In the genomic region with DNA sequence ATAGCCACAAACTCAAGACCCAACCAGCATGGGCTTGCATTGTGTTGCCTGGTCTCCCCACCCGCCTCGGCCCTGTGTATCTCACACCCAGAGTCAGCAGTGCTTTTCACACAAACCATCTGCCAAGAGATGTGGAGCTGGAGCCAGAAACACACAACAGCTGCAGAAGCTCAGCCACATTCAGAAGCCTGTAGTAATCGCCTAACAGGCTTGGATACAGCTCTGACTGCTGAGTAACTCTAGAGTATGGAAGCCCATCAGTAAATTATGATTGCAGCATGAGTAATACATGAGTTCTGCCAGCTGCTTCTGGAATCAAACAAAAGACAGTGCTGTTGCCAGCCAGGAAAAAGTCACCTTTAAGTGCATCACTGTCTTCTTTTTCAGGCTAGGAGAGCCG, we compare ENCODE assay signal across 9 cellular contexts. TPM values are rescaled to one million over a fixed set of nuclear protein-coding genes. Genes with fewer than 3 reads are reported as not detected.
A peak's percentile ranks its signal among the peaks of the same experiment; 100 is the strongest.
DNase-seq lines count a peak whose midpoint lies in the region; ATAC-seq lines count a peak whose summit lies in the region.
"Had no signal": no experiment of that assay in that cellular context is flagged by ENCODE, and none has a peak within 500 bp of the region (broad histone marks: within the 10 kb centered on the region; RNA-seq: fewer than 3 reads in every experiment).

No MANE protein-coding gene starts in this region.

- ATAC-seq in GM21360 (IDR thresholded peaks at IDR 0.05; ENCODE audit: unreplicated experiment): no peak

- DNase-seq in COLO668 (lab: John Stamatoyannopoulos, UW; ENCODE audit: unreplicated experiment) (peak; percentile 12), NCI-H446 treated with DMSO at 0.1 percent for 48 hours (lab: John Stamatoyannopoulos, UW) (peak; percentile 84), fibroblast of gingiva (ENCODE audit: low read depth) (peak; percentile 54), occipital lobe (lab: John Stamatoyannopoulos, UW) (peak; percentile 69), GF-D8 (lab: John Stamatoyannopoulos, UW) (no peak), GM19238 (ENCODE audit: insufficient read length, low spot score) (no peak)
- DNase-seq in activated CD4-positive, CD25-positive, alpha-beta regulatory T cell (lab: John Stamatoyannopoulos, UW): no peak

RNA-seq across cellular contexts. Expression of a gene that starts 16.0 kb away (rescaled TPM):
- 8.0 TPM for total RNA-seq in occipital lobe
- total RNA-seq: T-helper 2 cell treated with Interferon-gamma antibody and Interleukin-4, amounts not matched to agents 100 ng/mL and 5 ng/mL, for 36 hours had no signal

Comparison
In these comparisons a context has a peak if more than half of its experiments do, and no peak if none do; other contexts are left out.
1. DNase-seq: peak in COLO668 (single experiment), NCI-H446 treated with DMSO at 0.1 percent for 48 hours (single experiment), fibroblast of gingiva (single experiment) and occipital lobe (single experiment); none in GF-D8 (single experiment), GM19238 (single experiment) and activated CD4-positive, CD25-positive, alpha-beta regulatory T cell (0 of 4).